Comparison of ENCODE assay signal across 8 cellular contexts in genomic region chr13:77328819-77329132, GRCh38. TPM values are rescaled to one million over a fixed set of nuclear protein-coding genes. Genes with fewer than 3 reads are reported as not detected.
DNase-seq lines count a peak whose midpoint lies in the region; ATAC-seq, FAIRE-seq and TF ChIP-seq lines count a peak whose summit lies in the region.

No MANE protein-coding gene starts in this region.

- peak overlapping the region; percentile 96 for H3K27ac Mint-ChIP-seq in T-helper 2 cell treated with Interferon-gamma antibody and Interleukin-4, amounts not matched to agents 5 μg/mL and 100 μg/mL, for 36 hours
- peak overlapping the region; percentile 93 for H3K27ac Mint-ChIP-seq in activated T-helper 1 cell treated with anti-CD3 and anti-CD28 coated beads, Interleukin-12 subunit alpha, Interleukin-12 subunit beta, Interleukin-2, Interleukin-4 antibody, amounts not matched to agents 30 ng/mL and 10 ng/mL and 1 ng/mL, durations not matched to agents 14 hours and 24 hours and 36 hours

- H3K4me1 ChIP-seq in HepG2 (ENCODE audit: insufficient read depth, low read length) (peaks cover 39% of the 10 kb centered on the region), upper lobe of right lung (peaks cover 28% of the 10 kb centered on the region)

- WGBS in HepG2 (ENCODE audit: low lambda C conversion rate), result 0% methylated on average over 2 of the region's 4 CpGs

- intact Hi-C loops in activated T-helper 1 cell treated with anti-CD3 and anti-CD28 coated beads, Interleukin-12 subunit alpha, Interleukin-12 subunit beta, Interleukin-2, Interleukin-4 antibody, amounts not matched to agents 30 ng/mL and 10 ng/mL and 1 ng/mL, durations not matched to agents 14 hours and 24 hours and 36 hours (cut with micrococcal nuclease), result loop anchor here (1.0 kb wide), 5 partner anchors 17 to 336 kb away; partner anchors contain the start of genes CLN5 and FBXL3
- intact Hi-C loops in HepG2 (cut with micrococcal nuclease; ENCODE audit: unreplicated experiment) (loop anchor here (2.0 to 10.0 kb wide), 3 partner anchors 150 to 369 kb away; partner anchors contain the start of genes FBXL3 and SLAIN1), upper lobe of right lung (cut with DNase I) (no loop called here)

- H3K9ac ChIP-seq in HepG2 (ENCODE audit: insufficient read depth, low read depth, low read length), result peak overlapping the region; percentile 37

- peaks cover 8% of the 10 kb centered on the region for H4K20me1 ChIP-seq in HepG2 (ENCODE audit: insufficient read depth, low read length)

- TF ChIP-seq CTCF in HepG2 (CRISPR knock-in tag; IDR thresholded peaks at IDR 0.05) (no peak), upper lobe of right lung (IDR thresholded peaks at IDR 0.05) (no peak)

- POLR2A ChIA-PET in HepG2 (lab: Yijun Ruan, JAX), result no interaction called here

- no TSS peak for BruUV-seq in HepG2 (replicated peaks; lab: Mats Ljungman, UMichigan)

- peak; percentile 1 for ATAC-seq in HG03025 (IDR thresholded peaks at IDR 0.05; ENCODE audit: low FRiP score, unreplicated experiment)
- ATAC-seq in HepG2, result peak; percentile 46
- ATAC-seq in upper lobe of right lung, result no peak

- H3K36me3 ChIP-seq in HepG2 (replicated peaks in 1 of 2; ENCODE audit: control insufficient read depth in 1 of 2, insufficient read depth in 2 of 2, low read length in 2 of 2), result no peaks in the 10 kb centered on the region
- no peaks in the 10 kb centered on the region for H3K36me3 ChIP-seq in upper lobe of right lung

- H3K4me3 ChIP-seq in HepG2 (replicated peaks in 1 of 3; ENCODE audit: insufficient read depth in 1 of 3, low read depth in 2 of 3, low read length in 3 of 3), result peak overlapping the region; percentile 62 to 78 (median 76)
- peak overlapping the region; percentile 92 for H3K4me3 ChIP-seq in upper lobe of right lung

- H3K4me3 Mint-ChIP-seq in T-helper 2 cell treated with Interferon-gamma antibody and Interleukin-4, amounts not matched to agents 5 μg/mL and 100 μg/mL, for 36 hours, result peak overlapping the region; percentile 94
- H3K4me3 Mint-ChIP-seq in activated T-helper 1 cell treated with anti-CD3 and anti-CD28 coated beads, Interleukin-12 subunit alpha, Interleukin-12 subunit beta, Interleukin-2, Interleukin-4 antibody, amounts not matched to agents 30 ng/mL and 10 ng/mL and 1 ng/mL, durations not matched to agents 14 hours and 24 hours and 36 hours, result peak overlapping the region; percentile 88

- H3K27me3 ChIP-seq in HepG2 (ENCODE audit: control insufficient read depth in 1 of 2, insufficient read depth in 2 of 2, low read length in 2 of 2) (peaks cover 0 to 3% of the 10 kb centered on the region in 2 experiments; a peak in 1 of 5 replicates), upper lobe of right lung (no peaks in the 10 kb centered on the region)

- H3K4me2 ChIP-seq in HepG2 (ENCODE audit: low read depth, low read length), result peak overlapping the region; percentile 88

- DNase-seq in T-helper 2 cell treated with Interferon-gamma antibody and Interleukin-4, amounts not matched to agents 5 μg/mL and 100 μg/mL, for 36 hours (ENCODE audit: low spot score), result no peak
- DNase-seq in T-helper 2 cell, result no peak
- DNase-seq in activated T-helper 1 cell treated with anti-CD3 and anti-CD28 coated beads, Interleukin-12 subunit alpha, Interleukin-12 subunit beta, Interleukin-2, Interleukin-4 antibody, amounts not matched to agents 30 ng/mL and 10 ng/mL and 1 ng/mL, durations not matched to agents 14 hours and 24 hours and 36 hours (ENCODE audit: low spot score), result no peak
- no peak for DNase-seq in HepG2 (ENCODE audit: low spot score)
- DNase-seq in upper lobe of right lung, result no peak
- no peak for DNase-seq in SHP77 (lab: John Stamatoyannopoulos, UW)
- DNase-seq in islet precursor cell, result no peak

- in situ Hi-C loops in HepG2 (cut with HindIII; ENCODE audit: extremely low pct_ligation_motif_present, low pct_unique_long_range_greater_than_20kb), result no loop called here

- no peak for TF ChIP-seq RAD21 in HepG2 (CRISPR knock-in tag; IDR thresholded peaks at IDR 0.05)

- no peaks in the 10 kb centered on the region for H3K9me3 Mint-ChIP-seq in T-helper 2 cell treated with Interferon-gamma antibody and Interleukin-4, amounts not matched to agents 5 μg/mL and 100 μg/mL, for 36 hours
- no peaks in the 10 kb centered on the region for H3K9me3 Mint-ChIP-seq in activated T-helper 1 cell treated with anti-CD3 and anti-CD28 coated beads, Interleukin-12 subunit alpha, Interleukin-12 subunit beta, Interleukin-2, Interleukin-4 antibody, amounts not matched to agents 30 ng/mL and 10 ng/mL and 1 ng/mL, durations not matched to agents 14 hours and 24 hours and 36 hours

- TF ChIP-seq POLR2A in HepG2 (IDR thresholded peaks at IDR 0.05; ENCODE audit: insufficient read depth in 1 of 2, low read depth in 2 of 2, low read length in 2 of 2), result no peak

- no peak for FAIRE-seq in HepG2 (lab: Jason Lieb, UNC)

- no peaks in the 10 kb centered on the region for H3K27me3 Mint-ChIP-seq in T-helper 2 cell treated with Interferon-gamma antibody and Interleukin-4, amounts not matched to agents 5 μg/mL and 100 μg/mL, for 36 hours (ENCODE audit: low read depth)
- H3K27me3 Mint-ChIP-seq in activated T-helper 1 cell treated with anti-CD3 and anti-CD28 coated beads, Interleukin-12 subunit alpha, Interleukin-12 subunit beta, Interleukin-2, Interleukin-4 antibody, amounts not matched to agents 30 ng/mL and 10 ng/mL and 1 ng/mL, durations not matched to agents 14 hours and 24 hours and 36 hours (ENCODE audit: insufficient read depth), result peaks cover 4% of the 10 kb centered on the region

- H3K79me2 ChIP-seq in HepG2 (ENCODE audit: insufficient read depth, low read length), result peaks cover 26% of the 10 kb centered on the region

- H3K9me3 ChIP-seq in HepG2 (ENCODE audit: low read length) (no peaks in the 10 kb centered on the region), upper lobe of right lung (no peaks in the 10 kb centered on the region)

- H2AFZ ChIP-seq in HepG2 (ENCODE audit: low read length), result peak overlapping the region; percentile 91

- peak overlapping the region; percentile 56 for H3K27ac ChIP-seq in HepG2 (ENCODE audit: extremely low read length, insufficient read depth, low read length)
- peak overlapping the region; percentile 92 for H3K27ac ChIP-seq in upper lobe of right lung

- TF ChIP-seq EP300 in HepG2 (IDR thresholded peaks at IDR 0.05; ENCODE audit: low read depth in 2 of 2, low read length in 2 of 2), result no peak
- TF ChIP-seq EP300 in HepG2 (CRISPR knock-in tag; IDR thresholded peaks at IDR 0.05; ENCODE audit: borderline replicate concordance), result no peak

- peaks cover 12% of the 10 kb centered on the region for H3K36me3 Mint-ChIP-seq in T-helper 2 cell treated with Interferon-gamma antibody and Interleukin-4, amounts not matched to agents 5 μg/mL and 100 μg/mL, for 36 hours (ENCODE audit: low read depth)
- peaks cover 6% of the 10 kb centered on the region for H3K36me3 Mint-ChIP-seq in activated T-helper 1 cell treated with anti-CD3 and anti-CD28 coated beads, Interleukin-12 subunit alpha, Interleukin-12 subunit beta, Interleukin-2, Interleukin-4 antibody, amounts not matched to agents 30 ng/mL and 10 ng/mL and 1 ng/mL, durations not matched to agents 14 hours and 24 hours and 36 hours (ENCODE audit: low read depth)

- H3K4me1 Mint-ChIP-seq in T-helper 2 cell treated with Interferon-gamma antibody and Interleukin-4, amounts not matched to agents 5 μg/mL and 100 μg/mL, for 36 hours (ENCODE audit: low read depth), result peaks cover 37% of the 10 kb centered on the region
- H3K4me1 Mint-ChIP-seq in activated T-helper 1 cell treated with anti-CD3 and anti-CD28 coated beads, Interleukin-12 subunit alpha, Interleukin-12 subunit beta, Interleukin-2, Interleukin-4 antibody, amounts not matched to agents 30 ng/mL and 10 ng/mL and 1 ng/mL, durations not matched to agents 14 hours and 24 hours and 36 hours (ENCODE audit: low read depth), result peaks cover 44% of the 10 kb centered on the region

- CTCF ChIA-PET in HepG2 (lab: Yijun Ruan, JAX; ENCODE audit: low intra/inter-chr PET ratio, low total read pairs), result no interaction called here

TF ChIP-seq in HepG2, 621 proteins besides CTCF, POLR2A, EP300 and RAD21 (continues in another document):
- no peak for TF ChIP-seq HNF4G (IDR thresholded peaks at IDR 0.05; ENCODE audit: borderline replicate concordance, low read depth, low read length)
- TF ChIP-seq HNF4G (CRISPR knock-in tag; IDR thresholded peaks at IDR 0.05; ENCODE audit: borderline replicate concordance, low read depth), result no peak
- TF ChIP-seq ZNF709 (CRISPR knock-in tag; IDR thresholded peaks at IDR 0.05), result no peak
- no peak for TF ChIP-seq SOX5 (CRISPR knock-in tag; IDR thresholded peaks at IDR 0.05; ENCODE audit: borderline replicate concordance)
- no peak for TF ChIP-seq KDM3A (CRISPR knock-in tag; IDR thresholded peaks at IDR 0.05; ENCODE audit: low read depth)
- TF ChIP-seq FOXM1 (CRISPR knock-in tag; IDR thresholded peaks at IDR 0.05), result no peak
- no peak for TF ChIP-seq ISX (CRISPR knock-in tag; conservative IDR thresholded peaks at IDR 0.05)

RNA-seq across cellular contexts. Expression of gene MYCBP2, which starts 1.9 kb away (rescaled TPM):
- total RNA-seq in activated T-helper 1 cell treated with anti-CD3 and anti-CD28 coated beads, Interleukin-12 subunit alpha, Interleukin-12 subunit beta, Interleukin-2, Interleukin-4 antibody, amounts not matched to agents 30 ng/mL and 10 ng/mL and 1 ng/mL, durations not matched to agents 14 hours and 24 hours and 36 hours, result 96.4 and 101 TPM in 2 replicates
- total RNA-seq in HepG2 (2016; rRNA removed; fragmentation: Illumina TruSeq; extraction: Trizol), result 35.3 and 62.5 TPM in 2 replicates
- total RNA-seq in HepG2 (2016; cell fraction: cytosol; rRNA removed; fragmentation: Illumina TruSeq; extraction: Trizol; ENCODE audit: low read depth), result 7.1 and 7.5 TPM in 2 replicates
- 37.1 and 59.7 TPM in 2 replicates for total RNA-seq in HepG2 (2016; cell fraction: insoluble cytoplasmic fraction; rRNA removed; fragmentation: Illumina TruSeq; extraction: Trizol)
- 13.7 TPM in 2 replicates for total RNA-seq in HepG2 (2016; cell fraction: membrane; rRNA removed; fragmentation: Illumina TruSeq; extraction: Trizol)
- 62.5 and 65.0 TPM in 2 replicates for total RNA-seq in HepG2 (2016; cell fraction: nucleus; rRNA removed; fragmentation: Illumina TruSeq; extraction: Trizol)
- 14.4 and 16.3 TPM in 2 replicates for polyA plus RNA-seq in HepG2 (2011; rRNA removed)
- polyA plus RNA-seq in HepG2 (2011; cell fraction: cytosol; rRNA removed), result 11.8 and 16.0 TPM in 2 replicates
- polyA plus RNA-seq in HepG2 (2011; cell fraction: nucleus; rRNA removed), result 15.9 and 17.8 TPM in 2 replicates
- 20.3 and 20.9 TPM in 2 replicates for polyA plus RNA-seq in HepG2 (2012)
- polyA plus RNA-seq in HepG2 (2016; cell fraction: cytosol; fragmentation: Illumina TruSeq; extraction: Trizol; ENCODE audit: low read depth), result 1.5 and 1.7 TPM in 2 replicates
- polyA plus RNA-seq in HepG2 (2016; cell fraction: insoluble cytoplasmic fraction; fragmentation: Illumina TruSeq; extraction: Trizol; ENCODE audit: low read depth), result 37.4 and 41.6 TPM in 2 replicates
- polyA plus RNA-seq in HepG2 (2016; cell fraction: membrane; fragmentation: Illumina TruSeq; extraction: Trizol; ENCODE audit: low read depth), result 4.3 and 5.2 TPM in 2 replicates
- polyA plus RNA-seq in HepG2 (2016; cell fraction: nucleus; fragmentation: Illumina TruSeq; extraction: Trizol; ENCODE audit: insufficient read depth, low read depth), result 37.1 and 37.5 TPM in 2 replicates
- 21.8 and 47.6 TPM in 2 replicates for polyA minus RNA-seq in HepG2 (2011; rRNA and poly(A)+ RNA removed; ENCODE audit: low replicate concordance)
- polyA minus RNA-seq in HepG2 (2011; cell fraction: cytosol; rRNA and poly(A)+ RNA removed), result 32.1 and 37.1 TPM in 2 replicates
- polyA minus RNA-seq in HepG2 (2011; cell fraction: nucleus; rRNA and poly(A)+ RNA removed), result 99.5 and 105 TPM in 2 replicates
- total RNA-seq in upper lobe of right lung, result 94.2 TPM
